11 cellular contexts compared by ENCODE assay signal in the genomic region with DNA sequence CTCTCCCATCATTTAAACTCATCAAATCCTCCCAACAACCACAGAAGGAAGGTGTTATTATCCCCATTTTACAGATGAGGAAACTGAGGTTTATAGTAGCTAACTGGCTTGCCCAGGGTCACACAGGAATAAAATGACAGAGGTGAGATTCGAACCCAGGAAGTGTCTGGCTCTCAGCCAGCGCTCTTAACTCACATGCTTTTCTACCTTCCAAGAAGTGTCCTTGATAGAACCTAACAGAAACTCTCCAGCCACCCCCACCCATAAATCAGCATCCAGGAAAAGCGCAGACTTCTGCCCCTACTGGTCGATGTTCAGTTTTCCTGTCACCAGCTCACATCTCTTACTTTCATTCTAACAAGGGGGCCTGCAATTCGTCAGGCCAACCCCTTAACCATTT. TPM values are rescaled to one million over a fixed set of nuclear protein-coding genes. Genes with fewer than 3 reads are reported as not detected.
A peak's percentile ranks its signal among the peaks of the same experiment; 100 is the strongest.
DNase-seq lines count a peak whose midpoint lies in the region; TF ChIP-seq lines count a peak whose summit lies in the region.
"Had no signal": no experiment of that assay in that cellular context is flagged by ENCODE, and none has a peak within 500 bp of the region (broad histone marks: within the 10 kb centered on the region; RNA-seq: fewer than 3 reads in every experiment).

No MANE protein-coding gene starts in this region.

- H3K4me3 ChIP-seq in retinal pigment epithelial cell (ENCODE audit: low read length): no peak overlapping the region
- H3K4me3 ChIP-seq: heart left ventricle had no signal

- peak; percentile 57 for TF ChIP-seq CTCF in retinal pigment epithelial cell (conservative IDR thresholded peaks at IDR 0.05; ENCODE audit: low read depth, low read length)

- DNase-seq in NCI-H146 (lab: John Stamatoyannopoulos, UW) (peak; percentile 11), NCI-H146 treated with DMSO at 0.1 percent for 48 hours (lab: John Stamatoyannopoulos, UW; ENCODE audit: unreplicated experiment) (no peak), NAMALWA (ENCODE audit: low spot score) (peak; percentile 17), cerebellar cortex (ENCODE audit: low spot score) (peak; percentile 74), retinal pigment epithelial cell (ENCODE audit: low read depth) (no peak), UCSD-AML1 (lab: John Stamatoyannopoulos, UW; ENCODE audit: unreplicated experiment) (no peak), HUDEP-2 (lab: John Stamatoyannopoulos, UW; ENCODE audit: unreplicated experiment in 76 of 76) (no peak), occipital lobe (lab: John Stamatoyannopoulos, UW) (no peak)
- DNase-seq: activated CD4-positive, alpha-beta T cell treated with anti-CD3 and anti-CD28 coated beads for 48 hours; heart left ventricle; IMR-90 had no signal

RNA-seq across cellular contexts. Expression of gene SPATA12, which starts 51.7 kb away (rescaled TPM):
- not detected for total RNA-seq in occipital lobe

RNA-seq across cellular contexts. Expression of gene IL17RD, which starts 52.9 kb away (rescaled TPM):
- total RNA-seq in occipital lobe: 38.1 TPM

Comparison
In these comparisons a context has a peak if more than half of its experiments do, and no peak if none do; other contexts are left out.
1. DNase-seq: peak in NCI-H146 (single experiment), NAMALWA (single experiment) and cerebellar cortex (single experiment); none in NCI-H146 treated with DMSO at 0.1 percent for 48 hours (single experiment), retinal pigment epithelial cell (single experiment), UCSD-AML1 (single experiment), HUDEP-2 (0 of 76) and occipital lobe (single experiment).